ENCODE assay signal across 8 cellular contexts in genomic region chr9:96612105-96612965, GRCh38.
DNase-seq lines count a peak whose midpoint lies in the region; ATAC-seq lines count a peak whose summit lies in the region.

No MANE protein-coding gene starts in this region.

- H3K4me1 ChIP-seq in endocrine pancreas (ENCODE audit: control insufficient read depth, insufficient read depth, low read length): peaks cover 14% of the 10 kb centered on the region

- no peaks in the 10 kb centered on the region for H3K9me3 ChIP-seq in endocrine pancreas (ENCODE audit: control insufficient read depth, low read length)

- no peak overlapping the region for H3K9ac ChIP-seq in endocrine pancreas (ENCODE audit: control insufficient read depth, insufficient read depth, low read length)

- H3K36me3 ChIP-seq in endocrine pancreas (ENCODE audit: control insufficient read depth, insufficient read depth, low read length): no peaks in the 10 kb centered on the region

- DNase-seq in DMS153 treated with DMSO at 0.1 percent for 48 hours (lab: John Stamatoyannopoulos, UW; ENCODE audit: unreplicated experiment) (peak; percentile 20), NCI-H345 treated with DMSO at 0.1 percent for 48 hours (lab: John Stamatoyannopoulos, UW; ENCODE audit: unreplicated experiment) (peak; percentile 84), middle frontal gyrus (ENCODE audit: extremely low spot score, low spot score) (peak; percentile 78), 8988T (no peak)
- DNase-seq in activated CD4-positive, CD25-positive, alpha-beta regulatory T cell treated with anti-CD3 and anti-CD28 coated beads, Interleukin-2, amount 50 U/mL, for 72 hours: no peak

- no peak for ATAC-seq in HG02763 (IDR thresholded peaks at IDR 0.05; ENCODE audit: unreplicated experiment)
- no peak for ATAC-seq in HG02623 (IDR thresholded peaks at IDR 0.05; ENCODE audit: unreplicated experiment)

- H3K27me3 ChIP-seq in endocrine pancreas (ENCODE audit: control insufficient read depth, insufficient read depth, low read length): no peaks in the 10 kb centered on the region

- peak overlapping the region; percentile 40 for H3K4me3 ChIP-seq in endocrine pancreas (ENCODE audit: control insufficient read depth, insufficient read depth, low read length)

Comparison
In these comparisons a context has a peak if more than half of its experiments do, and no peak if none do; other contexts are left out.
1. DNase-seq: peak in DMS153 treated with DMSO at 0.1 percent for 48 hours (single experiment), NCI-H345 treated with DMSO at 0.1 percent for 48 hours (single experiment) and middle frontal gyrus (single experiment); none in 8988T (single experiment) and activated CD4-positive, CD25-positive, alpha-beta regulatory T cell treated with anti-CD3 and anti-CD28 coated beads, Interleukin-2, amount 50 U/mL, for 72 hours (single experiment).